18 cellular contexts compared by ENCODE assay signal in the genomic region with DNA sequence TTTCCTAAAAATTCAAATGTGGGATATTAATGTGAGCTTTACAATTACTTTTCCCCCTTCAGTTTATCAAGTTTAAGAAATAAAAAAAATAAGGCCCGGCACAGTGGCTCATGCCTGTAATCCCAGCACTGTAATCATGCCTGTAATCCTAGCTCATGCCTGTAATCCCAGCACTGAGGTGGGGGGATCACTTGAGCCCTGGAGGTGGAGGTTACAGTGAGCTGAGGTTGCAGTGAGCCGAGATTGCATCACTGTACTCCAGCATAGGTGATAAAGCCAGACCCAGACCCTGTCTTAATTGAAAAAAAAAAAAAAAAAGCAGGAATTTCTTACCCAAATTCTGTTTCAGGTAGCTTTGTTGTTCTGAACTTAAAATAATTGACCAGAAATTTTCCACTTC. TPM values are rescaled to one million over a fixed set of nuclear protein-coding genes. Genes with fewer than 3 reads are reported as not detected.
DNase-seq lines count a peak whose midpoint lies in the region; ATAC-seq and TF ChIP-seq lines count a peak whose summit lies in the region.
"Had no signal": no experiment of that assay in that cellular context is flagged by ENCODE, and none has a peak within 500 bp of the region (broad histone marks: within the 10 kb centered on the region; RNA-seq: fewer than 3 reads in every experiment).

No MANE protein-coding gene starts in this region.

- no peaks in the 10 kb centered on the region for H3K79me1 ChIP-seq in mesendoderm (ENCODE audit: low read length)

- no peak overlapping the region for H3K4me3 ChIP-seq in GM23338
- H3K4me3 ChIP-seq in WERI-Rb-1 (ENCODE audit: low read depth, low read length), result no peak overlapping the region
- no peak overlapping the region for H3K4me3 ChIP-seq in mesendoderm (ENCODE audit: low read length)
- H3K4me3 ChIP-seq: BLaER1 had no signal

- no peak overlapping the region for H4K5ac ChIP-seq in mesendoderm (ENCODE audit: low read length)

- no peaks in the 10 kb centered on the region for H3F3A ChIP-seq in GM23338 (replicated peaks; ENCODE audit: low read depth)

- no peak overlapping the region for H2AFZ ChIP-seq in GM23338

- H3K79me2 ChIP-seq in GM23338 (replicated peaks; ENCODE audit: insufficient read depth) (0 out of 2 replicates have a peak, but pooled peaks cover 12% of the 10 kb centered on the region), mesendoderm (ENCODE audit: control insufficient read depth, insufficient read depth, low read length) (no peaks in the 10 kb centered on the region)

- no peaks in the 10 kb centered on the region for H3K9me3 ChIP-seq in WERI-Rb-1 (ENCODE audit: severe bottlenecking)
- H3K9me3 ChIP-seq: BE2C, BLaER1, Caco-2 had no signal

- H3K4me1 ChIP-seq in GM23338 (ENCODE audit: insufficient read depth), result no peaks in the 10 kb centered on the region
- no peaks in the 10 kb centered on the region for H3K4me1 ChIP-seq in mesendoderm (ENCODE audit: control insufficient read depth, low read depth, low read length)
- H3K4me1 ChIP-seq: BE2C, BLaER1, Caco-2 had no signal

- H3K27ac Mint-ChIP-seq in CD14-positive monocyte, result peak overlapping the region in 4 of 7 donors; percentile 20 to 64 (median 32)
- H3K27ac Mint-ChIP-seq in GM23338, result peak overlapping the region; percentile 81; the same call in 1 of the 2 replicates
- H3K27ac Mint-ChIP-seq: CD4-positive, alpha-beta T cell; CD8-positive, alpha-beta T cell had no signal

- no peaks in the 10 kb centered on the region for H3K9me2 ChIP-seq in GM23338 (ENCODE audit: insufficient read depth)

- H3K36me3 ChIP-seq in GM23338 (ENCODE audit: insufficient read depth) (no peaks in the 10 kb centered on the region), WERI-Rb-1 (no peaks in the 10 kb centered on the region), mesendoderm (ENCODE audit: control insufficient read depth, insufficient read depth, low read length) (no peaks in the 10 kb centered on the region)
- H3K36me3 ChIP-seq: BE2C, BLaER1 had no signal

- intact Hi-C loops in CD14-positive monocyte (cut with micrococcal nuclease), result no loop called here

- TF ChIP-seq CTCF in CD14-positive monocyte (IDR thresholded peaks at IDR 0.05), result no peak
- TF ChIP-seq CTCF in GM23338 (conservative IDR thresholded peaks at IDR 0.05; ENCODE audit: low read depth in 2 of 2), result no peak
- TF ChIP-seq CTCF in WERI-Rb-1 (IDR thresholded peaks at IDR 0.05; ENCODE audit: low read depth, low read length), result no peak

- peaks cover 4% of the 10 kb centered on the region for H3K4me1 Mint-ChIP-seq in CD14-positive monocyte
- no peaks in the 10 kb centered on the region for H3K4me1 Mint-ChIP-seq in GM23338

- no peak overlapping the region for H3K4ac ChIP-seq in mesendoderm (ENCODE audit: low read depth, low read length)

- ATAC-seq in GM23338 (no peak), HG03521 (IDR thresholded peaks at IDR 0.05; ENCODE audit: unreplicated experiment) (no peak)
- ATAC-seq: CD8-positive, alpha-beta T cell had no signal

- H3K18ac ChIP-seq in mesendoderm (ENCODE audit: low read length), result no peak overlapping the region

- peaks cover 16 to 47% of the 10 kb centered on the region in 2 donors for H3K36me3 Mint-ChIP-seq in CD14-positive monocyte
- no peaks in the 10 kb centered on the region; the same call in 2 of the 3 replicates for H3K36me3 Mint-ChIP-seq in GM23338 (ENCODE audit: low read depth)

- no peak overlapping the region for H4K8ac ChIP-seq in mesendoderm (ENCODE audit: low read depth, low read length)

- no peaks in the 10 kb centered on the region for H4K20me1 ChIP-seq in GM23338 (replicated peaks; ENCODE audit: insufficient read depth)
- H4K20me1 ChIP-seq: BLaER1 had no signal

- H3K4me2 ChIP-seq in GM23338, result no peak overlapping the region
- no peak overlapping the region for H3K4me2 ChIP-seq in mesendoderm (ENCODE audit: low read length)
- H3K4me2 ChIP-seq: BLaER1 had no signal

- H3K4me3 Mint-ChIP-seq in CD14-positive monocyte (no peak overlapping the region), GM23338 (no peak overlapping the region)
- H3K4me3 Mint-ChIP-seq: CD4-positive, alpha-beta T cell; CD8-positive, alpha-beta T cell had no signal

- H2AK5ac ChIP-seq in mesendoderm (ENCODE audit: low read length), result no peak overlapping the region

- no peak overlapping the region for H3K56ac ChIP-seq in mesendoderm (ENCODE audit: low read length)

- WGBS in mesendoderm (ENCODE audit: extremely low coverage, insufficient coverage, low lambda C conversion rate), result no CpG with 5 or more reads among the region's 2 CpGs

- no peak overlapping the region for H2BK5ac ChIP-seq in mesendoderm (ENCODE audit: low read length)

- DNase-seq in CD14-positive monocyte (ENCODE audit: low spot score), result no peak
- DNase-seq in GM23338 (ENCODE audit: low spot score), result no peak
- DNase-seq in WERI-Rb-1, result peak; percentile 66
- DNase-seq in mesendoderm, result peak; percentile 50
- DNase-seq in activated CD8-positive, alpha-beta memory T cell treated with anti-CD3 and anti-CD28 coated beads, Interleukin-2, amount 50 U/mL, for 4 hours, result no peak
- no peak for DNase-seq in HT-29 (ENCODE audit: low spot score)
- DNase-seq: 8988T; ACHN; BE2C; C1 segment of cervical spinal cord; Caco-2; Calu3; CD4-positive, alpha-beta T cell; CD8-positive, alpha-beta T cell; DMS79 treated with DMSO at 0.1 percent for 48 hours; GF-D8 had no signal

- H3K27me3 ChIP-seq in GM23338 (ENCODE audit: insufficient read depth) (no peaks in the 10 kb centered on the region), WERI-Rb-1 (ENCODE audit: insufficient read depth, low read depth, severe bottlenecking) (no peaks in the 10 kb centered on the region), mesendoderm (ENCODE audit: insufficient read depth, low read length, poor library complexity) (no peaks in the 10 kb centered on the region)
- H3K27me3 ChIP-seq: BE2C, BLaER1 had no signal

- H3K27me3 Mint-ChIP-seq in CD14-positive monocyte (ENCODE audit: low read depth in 3 of 3), result no peaks in the 10 kb centered on the region
- H3K27me3 Mint-ChIP-seq in GM23338 (ENCODE audit: insufficient read depth, low read depth, poor library complexity), result no peaks in the 10 kb centered on the region
- H3K27me3 Mint-ChIP-seq: CD4-positive, alpha-beta T cell had no signal

- H3K27ac ChIP-seq in GM23338 (ENCODE audit: low read depth) (no peak overlapping the region), WERI-Rb-1 (no peak overlapping the region), mesendoderm (ENCODE audit: low read depth, low read length) (no peak overlapping the region)
- H3K27ac ChIP-seq: BLaER1 had no signal

- no peak overlapping the region for H3K23ac ChIP-seq in mesendoderm (ENCODE audit: low read length)

- no peak overlapping the region for H3K9ac ChIP-seq in mesendoderm (ENCODE audit: low read length)
- H3K9ac ChIP-seq: BLaER1 had no signal

- H3K9me3 Mint-ChIP-seq in CD14-positive monocyte (peaks cover 0 to 3% (median 0%) of the 10 kb centered on the region in 7 donors), GM23338 (no peaks in the 10 kb centered on the region)
- H3K9me3 Mint-ChIP-seq: CD4-positive, alpha-beta T cell; CD8-positive, alpha-beta T cell had no signal

- H2BK120ac ChIP-seq in mesendoderm (ENCODE audit: low read depth, low read length), result no peak overlapping the region

- no peak overlapping the region for H2BK15ac ChIP-seq in mesendoderm (replicated peaks; ENCODE audit: low read depth)

TF ChIP-seq in GM23338, 12 proteins besides CTCF, POLR2A, EP300 and RAD21 (continues in another document):
- TF ChIP-seq ZNF331 (CRISPR knock-in tag; IDR thresholded peaks at IDR 0.05; ENCODE audit: low read depth) (no peak), NANOG (IDR thresholded peaks at IDR 0.05; ENCODE audit: borderline replicate concordance) (no peak), POLR2AphosphoS5 (IDR thresholded peaks at IDR 0.05; ENCODE audit: low read depth) (no peak), STAT1 (IDR thresholded peaks at IDR 0.05; ENCODE audit: unreplicated experiment) (no peak), EZH2 (IDR thresholded peaks at IDR 0.05; ENCODE audit: low read depth, unreplicated experiment) (no peak), CREB1 (CRISPR knock-in tag; IDR thresholded peaks at IDR 0.05; ENCODE audit: low read depth) (no peak), EZH2phosphoT487 (IDR thresholded peaks at IDR 0.05; ENCODE audit: unreplicated experiment) (no peak), ZNF114 (CRISPR knock-in tag; IDR thresholded peaks at IDR 0.05) (no peak)
- TF ChIP-seq, protein P1, sequence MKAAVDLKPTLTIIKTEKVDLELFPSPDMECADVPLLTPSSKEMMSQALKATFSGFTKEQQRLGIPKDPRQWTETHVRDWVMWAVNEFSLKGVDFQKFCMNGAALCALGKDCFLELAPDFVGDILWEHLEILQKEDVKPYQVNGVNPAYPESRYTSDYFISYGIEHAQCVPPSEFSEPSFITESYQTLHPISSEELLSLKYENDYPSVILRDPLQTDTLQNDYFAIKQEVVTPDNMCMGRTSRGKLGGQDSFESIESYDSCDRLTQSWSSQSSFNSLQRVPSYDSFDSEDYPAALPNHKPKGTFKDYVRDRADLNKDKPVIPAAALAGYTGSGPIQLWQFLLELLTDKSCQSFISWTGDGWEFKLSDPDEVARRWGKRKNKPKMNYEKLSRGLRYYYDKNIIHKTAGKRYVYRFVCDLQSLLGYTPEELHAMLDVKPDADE (IDR thresholded peaks at IDR 0.05), result no peak

RNA-seq across cellular contexts. Expression of gene ATP6V1A, which starts 17.9 kb away (rescaled TPM):
- polyA plus RNA-seq in CD14-positive monocyte, result 100 to 1,000 TPM; 254 to 295 TPM
- 80.8 and 87.3 TPM in 2 replicates for total RNA-seq in GM23338 (2014; rRNA removed; shearing (Covaris generic))
- polyA plus RNA-seq in GM23338 (2016; fragmentation: Nextera tagmentation; extraction: Ambion mirVana), result 34.8 and 38.0 TPM in 2 replicates
- polyA plus RNA-seq in mesendoderm (2013, experiment 1 of 2), result 20.3 TPM
- polyA plus RNA-seq in mesendoderm (2013, experiment 2 of 2), result 20.3 TPM
- 43.0 and 43.7 TPM in 2 replicates for total RNA-seq in HT-29 (2014; rRNA removed; shearing (Covaris generic))

RNA-seq across cellular contexts. Expression of gene NAA50, which starts 18.6 kb away (rescaled TPM):
- 100 to 1,000 TPM in 1 of 2 donors, 10 to 100 TPM in 1; 80.0 to 105 TPM for polyA plus RNA-seq in CD14-positive monocyte
- total RNA-seq in GM23338 (2014; rRNA removed; shearing (Covaris generic)), result 219 and 260 TPM in 2 replicates
- 78.7 and 103 TPM in 2 replicates for polyA plus RNA-seq in GM23338 (2016; fragmentation: Nextera tagmentation; extraction: Ambion mirVana)
- polyA plus RNA-seq in mesendoderm (2013, experiment 1 of 2), result 174 TPM
- polyA plus RNA-seq in mesendoderm (2013, experiment 2 of 2), result 174 TPM
- 743 and 760 TPM in 2 replicates for total RNA-seq in HT-29 (2014; rRNA removed; shearing (Covaris generic))

Comparison
In these comparisons a context has a peak if more than half of its experiments do, and no peak if none do; other contexts are left out.
1. DNase-seq: peak in WERI-Rb-1 (single experiment) and mesendoderm (single experiment); none in CD14-positive monocyte (single experiment), GM23338 (single experiment), activated CD8-positive, alpha-beta memory T cell treated with anti-CD3 and anti-CD28 coated beads, Interleukin-2, amount 50 U/mL, for 4 hours (single experiment) and HT-29 (single experiment).